15 cellular contexts compared by ENCODE assay signal in genomic region chr5:78501411-78502338, GRCh38.
DNase-seq lines count a peak whose midpoint lies in the region; ATAC-seq and TF ChIP-seq lines count a peak whose summit lies in the region.
"Had no signal": no experiment of that assay in that cellular context is flagged by ENCODE, and none has a peak within 500 bp of the region (broad histone marks: within the 10 kb centered on the region; RNA-seq: fewer than 3 reads in every experiment).

No MANE protein-coding gene starts in this region.

- H3K4me3 ChIP-seq in IMR-90 (ENCODE audit: insufficient read depth, low read depth, low read length) = no peak overlapping the region
- H3K4me3 ChIP-seq in astrocyte of the spinal cord (ENCODE audit: low read depth, low read length) = no peak overlapping the region
- H3K4me3 ChIP-seq in stomach smooth muscle (ENCODE audit: low read length in 2 of 2) = no peak overlapping the region
- H3K4me3 ChIP-seq: gastrocnemius medialis, SJSA1 had no signal

- H2AFZ ChIP-seq in IMR-90 (replicated peaks; ENCODE audit: low read length, poor library complexity) = no peak overlapping the region

- CTCF ChIA-PET in IMR-90 (lab: Yijun Ruan, JAX) = interaction anchor here (0.6 to 1.4 kb wide), 2 partner anchors 32 to 433 kb away, joined by 3 to 7 read pairs; no protein-coding TSS in a partner anchor

- TF ChIP-seq RAD21 in IMR-90 (IDR thresholded peaks at IDR 0.05; ENCODE audit: low read length) = no peak

- peak overlapping the region; percentile 55 for H2AK5ac ChIP-seq in IMR-90 (ENCODE audit: low read depth, low read length)

- H2AK9ac ChIP-seq in IMR-90 (replicated peaks; ENCODE audit: low read depth, low read length, poor library complexity) = no peak overlapping the region

- H3K9me3 ChIP-seq in IMR-90 (ENCODE audit: control insufficient read depth, insufficient read depth, low read length) (no peaks in the 10 kb centered on the region), stomach smooth muscle (ENCODE audit: control insufficient read depth in 2 of 2, low read length in 2 of 2) (no peaks in the 10 kb centered on the region)
- H3K9me3 ChIP-seq: Caco-2, gastrocnemius medialis, SJSA1 had no signal

- in situ Hi-C loops in IMR-90 (cut with MboI; ENCODE audit: low sequenced_read_pairs) (loop anchor here (10.0 kb wide), 1 partner anchor 93 kb away; no protein-coding TSS in a partner anchor), astrocyte of the spinal cord (cut with HindIII; ENCODE audit: low sequenced_read_pairs) (no loop called here)

- no peak overlapping the region for H3K4me2 ChIP-seq in IMR-90 (ENCODE audit: low read depth, low read length)

- H3K36me3 ChIP-seq in IMR-90 (ENCODE audit: control insufficient read depth, insufficient read depth, low read length) (no peaks in the 10 kb centered on the region; the same call in 1 of the 2 replicates), stomach smooth muscle (ENCODE audit: control insufficient read depth in 2 of 2, insufficient read depth in 2 of 2, low read length in 2 of 2) (no peaks in the 10 kb centered on the region)
- H3K36me3 ChIP-seq: gastrocnemius medialis, SJSA1 had no signal

- H2BK20ac ChIP-seq in IMR-90 (ENCODE audit: low read depth, low read length) = no peak overlapping the region

- peak overlapping the region; percentile 38 for H2BK120ac ChIP-seq in IMR-90 (ENCODE audit: low read depth, low read length)

- H3K56ac ChIP-seq in IMR-90 (ENCODE audit: extremely low read depth, insufficient read depth, low read length) = no peak overlapping the region

- no peak overlapping the region for H4K5ac ChIP-seq in IMR-90 (ENCODE audit: low read depth, low read length)

- DNase-seq in IMR-90 (no peak), astrocyte of the spinal cord (ENCODE audit: low read depth, low spot score) (peak; percentile 46), islet precursor cell (peak; percentile 38), NCI-H146 (lab: John Stamatoyannopoulos, UW) (no peak), GM19240 (ENCODE audit: insufficient read length, low spot score) (no peak), cardiac septum (ENCODE audit: low spot score) (no peak)
- DNase-seq: activated naive CD8-positive, alpha-beta T cell treated with anti-CD3 and anti-CD28 coated beads, Interleukin-2, amount 10 ng/mL, durations not matched to agents 7 days and 5 days; activated T-cell treated with anti-CD3 and anti-CD28 coated beads for 4 hours; Caco-2; gastrocnemius medialis; kidney; naive B cell; NCI-H1694 had no signal

- 0 out of 2 replicates have a peak overlapping the region, but pooled peaks have one; percentile 8 for H3K18ac ChIP-seq in IMR-90 (ENCODE audit: low read depth, low read length)

- dilution Hi-C loops in IMR-90 (cut with HindIII; ENCODE audit: low sequenced_read_pairs, unreplicated experiment) = no loop called here

- BruUV-seq in IMR-90 (replicated peaks; lab: Mats Ljungman, UMichigan) = no TSS peak

- peaks cover 43% of the 10 kb centered on the region for H4K20me1 ChIP-seq in IMR-90 (ENCODE audit: insufficient read depth, low read length)

- TF ChIP-seq POLR2A in IMR-90 (IDR thresholded peaks at IDR 0.05; ENCODE audit: low read depth, low read length) = no peak

- H3K4ac ChIP-seq in IMR-90 (ENCODE audit: low read depth, low read length) = peak overlapping the region; percentile 48; the same call in 1 of the 2 replicates

- no peak overlapping the region; the same call in 2 of the 3 replicates for H2BK15ac ChIP-seq in IMR-90 (ENCODE audit: low read depth, low read length)

- no peak for TF ChIP-seq CTCF in IMR-90 (conservative IDR thresholded peaks at IDR 0.05; ENCODE audit: low read depth, low read length)
- TF ChIP-seq CTCF in astrocyte of the spinal cord (IDR thresholded peaks at IDR 0.05; ENCODE audit: low read depth, low read length) = no peak

- H3K79me1 ChIP-seq in IMR-90 (ENCODE audit: low read depth in 1 of 2, low read length in 2 of 2) = peaks cover 47 to 81% of the 10 kb centered on the region in 2 experiments

- no peak overlapping the region for H4K8ac ChIP-seq in IMR-90 (ENCODE audit: low read depth in 2 of 2, low read length in 2 of 2)

- H4K91ac ChIP-seq in IMR-90 (ENCODE audit: insufficient read depth, low read depth, low read length) = peak overlapping the region; percentile 10; the same call in 1 of the 2 replicates

- H2BK5ac ChIP-seq in IMR-90 (ENCODE audit: low read depth, low read length, poor library complexity, severe bottlenecking) = no peak overlapping the region

- intact Hi-C loops in IMR-90 (cut with micrococcal nuclease) = loop anchor here (2.0 to 5.0 kb wide), 2 partner anchors 15 to 34 kb away; no protein-coding TSS in a partner anchor
- intact Hi-C loops in cardiac septum (cut with DNase I) = no loop called here

- WGBS in IMR-90 (ENCODE audit: extremely low coverage in 2 of 2, insufficient read length in 1 of 2), 2 experiments = no CpG with 5 or more reads among the region's 9 CpGs

- H3K14ac ChIP-seq in IMR-90 (replicated peaks; ENCODE audit: low read depth, low read length) = peak overlapping the region; percentile 86

- POLR2A ChIA-PET in IMR-90 (lab: Charles Lee; ENCODE audit: unreplicated experiment) = interaction anchor here (0.6 kb wide), 1 partner anchor 462 kb away, joined by 3 read pairs; no protein-coding TSS in a partner anchor

- no peak for ATAC-seq in IMR-90 (ENCODE audit: low read depth)
- ATAC-seq: gastrocnemius medialis had no signal

- H3K9ac ChIP-seq in IMR-90 (ENCODE audit: low read depth, low read length) (no peak overlapping the region), stomach smooth muscle (ENCODE audit: low read length in 2 of 2) (no peak overlapping the region)

- no peaks in the 10 kb centered on the region for H3K27me3 ChIP-seq in IMR-90 (ENCODE audit: control insufficient read depth, insufficient read depth, low read length)
- no peaks in the 10 kb centered on the region for H3K27me3 ChIP-seq in stomach smooth muscle (ENCODE audit: control insufficient read depth in 1 of 2, insufficient read depth in 2 of 2, low read length in 2 of 2)
- H3K27me3 ChIP-seq: gastrocnemius medialis, SJSA1 had no signal

- H3K9me1 ChIP-seq in IMR-90 (ENCODE audit: insufficient read depth, low read length) = peaks cover 38% of the 10 kb centered on the region

- no peak overlapping the region for H3K27ac ChIP-seq in IMR-90 (ENCODE audit: insufficient read depth, low read length)
- H3K27ac ChIP-seq in stomach smooth muscle (ENCODE audit: low read length) = peak overlapping the region; percentile 49
- H3K27ac ChIP-seq: gastrocnemius medialis, SJSA1 had no signal

- peaks cover 36% of the 10 kb centered on the region for H3K4me1 ChIP-seq in IMR-90 (ENCODE audit: control insufficient read depth, insufficient read depth, low read length)
- peaks cover 62% of the 10 kb centered on the region for H3K4me1 ChIP-seq in stomach smooth muscle (ENCODE audit: control insufficient read depth, insufficient read depth, low read length)

- peak overlapping the region; percentile 28 for H3K23ac ChIP-seq in IMR-90 (ENCODE audit: low read depth, low read length)

TF ChIP-seq in IMR-90, 13 proteins besides CTCF, POLR2A, EP300 and RAD21:
- TF ChIP-seq MAZ (IDR thresholded peaks at IDR 0.05; ENCODE audit: borderline replicate concordance, low read depth, low read length) = no peak
- no peak for TF ChIP-seq CHD1 (IDR thresholded peaks at IDR 0.05; ENCODE audit: low read depth, low read length)
- TF ChIP-seq FOS (IDR thresholded peaks at IDR 0.05; ENCODE audit: low read depth, low read length) = no peak
- TF ChIP-seq MXI1 (IDR thresholded peaks at IDR 0.05; ENCODE audit: borderline replicate concordance, low read depth, low read length) = no peak
- TF ChIP-seq RCOR1 (IDR thresholded peaks at IDR 0.05; ENCODE audit: insufficient replicate concordance, low read length) = no peak
- no peak for TF ChIP-seq SMC3 (IDR thresholded peaks at IDR 0.05; ENCODE audit: low read depth, low read length)
- no peak for TF ChIP-seq RFX5 (IDR thresholded peaks at IDR 0.05; ENCODE audit: low read depth, low read length)
- no peak for TF ChIP-seq MAFK (IDR thresholded peaks at IDR 0.05; ENCODE audit: low read depth, low read length)

Comparison
In these comparisons a context has a peak if more than half of its experiments do, and no peak if none do; other contexts are left out.
1. DNase-seq: peak in astrocyte of the spinal cord (single experiment) and islet precursor cell (single experiment); none in IMR-90 (single experiment), NCI-H146 (single experiment), GM19240 (single experiment) and cardiac septum (single experiment).